In genomic region chr4:52651993-52652672, GRCh38 we compare ENCODE assay signal across 1 cellular context.
TF ChIP-seq lines count a peak whose summit lies in the region.

No MANE protein-coding gene starts in this region.

TF ChIP-seq in GM23338, 12 proteins besides CTCF, POLR2A, EP300 and RAD21 (continued from another document):
- TF ChIP-seq REST (IDR thresholded peaks at IDR 0.05; ENCODE audit: unreplicated experiment) (no peak), ETS1 (IDR thresholded peaks at IDR 0.05) (no peak), EZH2phosphoT487 (IDR thresholded peaks at IDR 0.05; ENCODE audit: unreplicated experiment) (no peak), NANOG (IDR thresholded peaks at IDR 0.05; ENCODE audit: borderline replicate concordance) (no peak), ZNF462 (CRISPR knock-in tag; IDR thresholded peaks at IDR 0.05) (no peak), ZNF114 (CRISPR knock-in tag; IDR thresholded peaks at IDR 0.05) (no peak), POLR2AphosphoS5 (IDR thresholded peaks at IDR 0.05; ENCODE audit: low read depth) (no peak)
